ENCODE assay signal across 8 cellular contexts in the genomic region with DNA sequence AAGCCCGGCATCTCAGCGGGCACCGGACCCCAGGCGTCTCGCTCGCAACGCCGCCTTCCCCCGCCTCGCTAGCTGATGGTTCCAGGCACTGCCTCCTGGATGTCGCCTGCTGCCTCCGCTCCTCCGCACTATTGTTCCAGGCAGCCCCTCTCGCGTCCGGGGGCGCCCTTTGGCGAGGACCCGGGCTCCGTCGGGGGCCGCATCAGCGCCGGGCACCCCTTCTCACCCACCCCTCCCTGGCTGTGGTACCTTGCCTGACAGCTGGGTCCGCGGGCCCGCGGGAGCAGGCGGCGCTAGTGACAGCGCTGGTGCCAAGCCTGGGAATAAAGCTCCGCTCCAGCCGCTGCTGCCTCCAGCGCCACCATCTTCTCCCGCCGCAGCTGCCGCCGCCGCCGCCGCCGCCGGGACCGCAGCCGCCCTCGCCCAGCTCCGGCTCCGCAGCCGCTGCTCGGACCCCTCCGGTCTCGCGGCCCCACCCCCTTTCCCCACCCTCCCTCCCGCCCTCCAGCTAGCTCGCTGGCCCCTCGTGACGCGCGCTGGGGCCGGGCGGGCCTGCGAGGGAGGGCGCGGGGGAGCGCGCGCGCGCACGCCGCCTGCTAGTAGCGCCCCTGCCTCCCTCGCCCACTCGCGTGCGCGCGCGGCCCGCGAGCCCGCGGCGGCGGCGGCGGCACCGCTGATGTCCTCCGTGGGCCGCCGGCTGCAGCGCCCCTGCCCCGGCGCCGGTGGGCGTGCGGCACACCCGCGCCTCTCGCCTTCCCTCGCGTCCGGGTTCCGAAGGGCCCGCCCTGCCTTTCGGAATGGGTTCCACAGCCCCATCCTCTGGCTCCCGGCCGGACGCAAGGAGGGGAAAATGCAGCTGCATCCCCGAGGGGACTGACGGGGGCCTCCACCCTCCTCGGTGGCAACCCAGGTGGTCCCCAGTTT. TPM values are rescaled to one million over a fixed set of nuclear protein-coding genes. Genes with fewer than 3 reads are reported as not detected.
DNase-seq lines count a peak whose midpoint lies in the region; ATAC-seq and TF ChIP-seq lines count a peak whose summit lies in the region.

Gene APBA1, minus strand, starts transcription at position 468 of the 924 bp plus-strand sequence.

- H3K9me3 Mint-ChIP-seq in activated naive CD8-positive, alpha-beta T cell treated with anti-CD3 and anti-CD28 coated beads, Interleukin-2, amount 10 ng/mL, durations not matched to agents 7 days and 5 days: no peaks in the 10 kb centered on the region
- H3K9me3 Mint-ChIP-seq in osteocyte (ENCODE audit: unreplicated experiment): no peaks in the 10 kb centered on the region

- POLR2A ChIA-PET in activated naive CD8-positive, alpha-beta T cell treated with anti-CD3 and anti-CD28 coated beads, Interleukin-2, amount 10 ng/mL, durations not matched to agents 7 days and 5 days (lab: Charles Lee): interaction anchor here (0.6 kb wide), 1 partner anchor 451 kb away, joined by 3 read pairs; no protein-coding TSS in a partner anchor

- H3K27me3 ChIP-seq in BLaER1 treated with 17β-estradiol and CSF1 and Interleukin-3, amounts not matched to agents 10 nM and 100 nM: no peaks in the 10 kb centered on the region
- no peaks in the 10 kb centered on the region for H3K27me3 ChIP-seq in RWPE2 (ENCODE audit: insufficient read depth, poor library complexity, severe bottlenecking)

- H3K4me2 ChIP-seq in BLaER1 treated with 17β-estradiol and CSF1 and Interleukin-3, amounts not matched to agents 10 nM and 100 nM: peak within 1 kb of the TSS; percentile 92 to 98 (median 94)

- ATAC-seq in GM19397 (IDR thresholded peaks at IDR 0.05; ENCODE audit: unreplicated experiment): peak; percentile 33
- ATAC-seq in HG03469 (IDR thresholded peaks at IDR 0.05; ENCODE audit: unreplicated experiment): peak; percentile 26
- ATAC-seq in RWPE2 (ENCODE audit: low read depth): peak; percentile 15
- ATAC-seq in activated naive CD8-positive, alpha-beta T cell treated with anti-CD3 and anti-CD28 coated beads, Interleukin-2, amount 10 ng/mL, durations not matched to agents 7 days and 5 days (ENCODE audit: low read depth): peak; percentile 40
- peak; percentile 88 for ATAC-seq in Right ventricle myocardium superior (ENCODE audit: poor library complexity)

- no peak for DNase-seq in RWPE2 (ENCODE audit: low spot score)
- DNase-seq in activated naive CD8-positive, alpha-beta T cell treated with anti-CD3 and anti-CD28 coated beads, Interleukin-2, amount 10 ng/mL, durations not matched to agents 7 days and 5 days: peak; percentile 65
- DNase-seq in Right ventricle myocardium superior: peak; percentile 86
- peak; percentile 86 for DNase-seq in osteocyte (ENCODE audit: extremely low spot score, unreplicated experiment)
- peak; percentile 54 for DNase-seq in ureter (ENCODE audit: low spot score)

- peaks cover 31 to 57% (median 39%) of the 10 kb centered on the region in 10 experiments for H3K4me1 ChIP-seq in BLaER1 treated with 17β-estradiol and CSF1 and Interleukin-3, amounts not matched to agents 10 nM and 100 nM
- peaks cover 22% of the 10 kb centered on the region for H3K4me1 ChIP-seq in RWPE2 (ENCODE audit: insufficient read depth, poor library complexity, severe bottlenecking)

- no peaks in the 10 kb centered on the region for H3K9me3 ChIP-seq in BLaER1 treated with 17β-estradiol and CSF1 and Interleukin-3, amounts not matched to agents 10 nM and 100 nM (replicated peaks in 1 of 11)
- H3K9me3 ChIP-seq in RWPE2 (ENCODE audit: severe bottlenecking): no peaks in the 10 kb centered on the region

- intact Hi-C loops in Right ventricle myocardium superior (cut with DNase I): loop anchor here (5.0 kb wide), 1 partner anchor 85 kb away; no protein-coding TSS in a partner anchor

- no peak within 1 kb of the TSS for H3K27ac Mint-ChIP-seq in activated naive CD8-positive, alpha-beta T cell treated with anti-CD3 and anti-CD28 coated beads, Interleukin-2, amount 10 ng/mL, durations not matched to agents 7 days and 5 days
- H3K27ac Mint-ChIP-seq in osteocyte (ENCODE audit: unreplicated experiment): peak within 1 kb of the TSS; percentile 70

- peak within 1 kb of the TSS; percentile 79 for H3K4me3 Mint-ChIP-seq in activated naive CD8-positive, alpha-beta T cell treated with anti-CD3 and anti-CD28 coated beads, Interleukin-2, amount 10 ng/mL, durations not matched to agents 7 days and 5 days
- H3K4me3 Mint-ChIP-seq in osteocyte (ENCODE audit: unreplicated experiment): peak within 1 kb of the TSS; percentile 83

- H3K27me3 Mint-ChIP-seq in activated naive CD8-positive, alpha-beta T cell treated with anti-CD3 and anti-CD28 coated beads, Interleukin-2, amount 10 ng/mL, durations not matched to agents 7 days and 5 days: peaks cover 37% of the 10 kb centered on the region
- no peaks in the 10 kb centered on the region for H3K27me3 Mint-ChIP-seq in osteocyte (ENCODE audit: unreplicated experiment)

- H3K9ac ChIP-seq in BLaER1 treated with 17β-estradiol and CSF1 and Interleukin-3, amounts not matched to agents 10 nM and 100 nM: peak within 1 kb of the TSS; percentile 69 to 84 (median 80)

- H3K4me1 Mint-ChIP-seq in activated naive CD8-positive, alpha-beta T cell treated with anti-CD3 and anti-CD28 coated beads, Interleukin-2, amount 10 ng/mL, durations not matched to agents 7 days and 5 days: peaks cover 4% of the 10 kb centered on the region
- peaks cover 34% of the 10 kb centered on the region for H3K4me1 Mint-ChIP-seq in osteocyte (ENCODE audit: unreplicated experiment)

- no peaks in the 10 kb centered on the region for H3K36me3 Mint-ChIP-seq in activated naive CD8-positive, alpha-beta T cell treated with anti-CD3 and anti-CD28 coated beads, Interleukin-2, amount 10 ng/mL, durations not matched to agents 7 days and 5 days
- no peaks in the 10 kb centered on the region for H3K36me3 Mint-ChIP-seq in osteocyte (ENCODE audit: unreplicated experiment)

- no peaks in the 10 kb centered on the region for H3K36me3 ChIP-seq in BLaER1 treated with 17β-estradiol and CSF1 and Interleukin-3, amounts not matched to agents 10 nM and 100 nM
- H3K36me3 ChIP-seq in RWPE2 (ENCODE audit: low read depth): no peaks in the 10 kb centered on the region

- no peak for TF ChIP-seq CTCF in RWPE2 (IDR thresholded peaks at IDR 0.05; ENCODE audit: poor library complexity, severe bottlenecking)
- peak; percentile 16 for TF ChIP-seq CTCF in osteocyte (IDR thresholded peaks at IDR 0.05)

- H3K27ac ChIP-seq in BLaER1 treated with 17β-estradiol and CSF1 and Interleukin-3, amounts not matched to agents 10 nM and 100 nM: peak within 1 kb of the TSS; percentile 26 to 78 (median 68); a peak in 21 of 22 replicates
- peak within 1 kb of the TSS; percentile 15 for H3K27ac ChIP-seq in RWPE2 (ENCODE audit: poor library complexity, severe bottlenecking)

- peak within 1 kb of the TSS; percentile 66 to 91 (median 86) for H3K4me3 ChIP-seq in BLaER1 treated with 17β-estradiol and CSF1 and Interleukin-3, amounts not matched to agents 10 nM and 100 nM
- peak within 1 kb of the TSS; percentile 60 for H3K4me3 ChIP-seq in RWPE2 (ENCODE audit: severe bottlenecking)

- H4K20me1 ChIP-seq in BLaER1 treated with 17β-estradiol and CSF1 and Interleukin-3, amounts not matched to agents 10 nM and 100 nM: no peaks in the 10 kb centered on the region

RNA-seq across cellular contexts. Expression of gene APBA1, which starts in this region (rescaled TPM):
- under 1 TPM; 0.11 TPM for total RNA-seq in activated naive CD8-positive, alpha-beta T cell treated with anti-CD3 and anti-CD28 coated beads, Interleukin-2, amount 10 ng/mL, durations not matched to agents 7 days and 5 days
- total RNA-seq in Right ventricle myocardium superior (2.0 TPM), osteocyte (5.1 and 5.2 TPM in 2 replicates), ureter (21.1 TPM)

Comparison
In these comparisons a context has a peak if more than half of its experiments do, and no peak if none do; other contexts are left out.
1. Peak in DNase-seq and ATAC-seq in activated naive CD8-positive, alpha-beta T cell treated with anti-CD3 and anti-CD28 coated beads, Interleukin-2, amount 10 ng/mL, durations not matched to agents 7 days and 5 days; RNA of the gene not detected or under 1 TPM.
2. ATAC-seq: peak in every context shown above with its lines; median percentile 88 in Right ventricle myocardium superior; 40 in activated naive CD8-positive, alpha-beta T cell treated with anti-CD3 and anti-CD28 coated beads, Interleukin-2, amount 10 ng/mL, durations not matched to agents 7 days and 5 days; 33 in GM19397; 26 in HG03469; 15 in RWPE2.